19 cellular contexts compared by ENCODE assay signal in the genomic region with DNA sequence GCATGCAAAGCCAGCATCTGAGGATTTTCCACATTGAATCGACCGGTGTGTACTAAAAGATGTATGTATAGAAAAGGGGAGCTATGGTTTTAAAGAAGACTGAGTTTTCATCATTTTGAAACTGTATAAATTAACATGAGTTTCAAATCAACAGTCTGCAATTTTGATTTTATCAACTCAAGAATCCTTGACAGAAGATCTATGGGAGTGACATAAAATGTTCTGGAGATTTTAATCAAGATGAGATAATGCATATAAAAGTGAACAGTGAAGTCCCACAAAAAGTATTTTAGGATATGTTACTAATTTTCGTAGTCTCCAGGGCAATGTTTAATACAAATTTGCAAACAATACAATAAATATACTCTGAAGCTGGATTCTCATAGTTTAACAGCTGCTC.
"Had no signal": no experiment of that assay in that cellular context is flagged by ENCODE, and none has a peak within 500 bp of the region (broad histone marks: within the 10 kb centered on the region; RNA-seq: fewer than 3 reads in every experiment).

No MANE protein-coding gene starts in this region.

- H3K36me3 ChIP-seq: ascending aorta, neutrophil, thoracic aorta, upper lobe of left lung had no signal

- H3K4me2 ChIP-seq: smooth muscle cell had no signal

- H3K27me3 ChIP-seq: ascending aorta, foreskin keratinocyte, neutrophil, upper lobe of left lung had no signal

- H3K4me1 Mint-ChIP-seq: naive B cell had no signal

- H3K27ac Mint-ChIP-seq: naive B cell had no signal

- ATAC-seq: foreskin keratinocyte, left cardiac atrium, mucosa of descending colon, sciatic nerve had no signal

- H3K27ac ChIP-seq: ascending aorta, coronary artery, foreskin keratinocyte, neutrophil, thoracic aorta, upper lobe of left lung had no signal

- H3K36me3 Mint-ChIP-seq: naive B cell had no signal

- DNase-seq: activated CD4-positive, alpha-beta T cell treated with anti-CD3 and anti-CD28 coated beads, Interleukin-2, amount 50 U/mL, for 4 hours; activated CD4-positive, CD25-positive, alpha-beta regulatory T cell; activated CD8-positive, alpha-beta memory T cell treated with anti-CD3 and anti-CD28 coated beads, Interleukin-2, amount 10 ng/mL, durations not matched to agents 7 days and 5 days; activated gamma-delta T cell treated with Interleukin-2 at 50 U/mL for 16 hours; foreskin keratinocyte; hippocampal formation; left cardiac atrium; mesenchymal stem cell; mucosa of descending colon; naive B cell; T1000; upper lobe of left lung had no signal

- H3K4me3 ChIP-seq: ascending aorta, coronary artery, mucosa of descending colon, smooth muscle cell, thoracic aorta, upper lobe of left lung had no signal

- H3K9me3 ChIP-seq: ascending aorta, mucosa of descending colon, neutrophil, thoracic aorta, upper lobe of left lung had no signal

- H3K4me3 Mint-ChIP-seq: activated CD8-positive, alpha-beta memory T cell treated with anti-CD3 and anti-CD28 coated beads, Interleukin-2, amount 10 ng/mL, durations not matched to agents 7 days and 5 days; central memory CD8-positive, alpha-beta T cell; naive B cell had no signal

- H3K4me1 ChIP-seq: ascending aorta, foreskin keratinocyte, upper lobe of left lung had no signal

- H3K9me3 Mint-ChIP-seq: central memory CD8-positive, alpha-beta T cell; naive B cell had no signal

- H3K27me3 Mint-ChIP-seq: central memory CD8-positive, alpha-beta T cell; naive B cell had no signal
